1 cellular context compared by ENCODE assay signal in genomic region chr20:53837126-53837826, GRCh38.
TF ChIP-seq lines count a peak whose summit lies in the region.

No MANE protein-coding gene starts in this region.

TF ChIP-seq in HepG2, 621 proteins besides CTCF, POLR2A, EP300 and RAD21 (continued from another document):
- TF ChIP-seq TARDBP (CRISPR knock-in tag; IDR thresholded peaks at IDR 0.05) (no peak), ZSCAN20 (CRISPR knock-in tag; IDR thresholded peaks at IDR 0.05; ENCODE audit: borderline replicate concordance) (no peak), ETV6 (CRISPR knock-in tag; conservative IDR thresholded peaks at IDR 0.05) (no peak), HNF4A (CRISPR knock-in tag; IDR thresholded peaks at IDR 0.05) (peak; percentile 42; the same call in 1 of the 2 replicates), PCBP1 (IDR thresholded peaks at IDR 0.05; ENCODE audit: borderline replicate concordance, low read depth, low read length) (peak; percentile 81; the same call in 1 of the 2 replicates), HNRNPK (IDR thresholded peaks at IDR 0.05; ENCODE audit: low read depth, low read length, poor library complexity, severe bottlenecking) (peak; percentile 96)
